Comparison of ENCODE assay signal across 9 cellular contexts in the genomic region with DNA sequence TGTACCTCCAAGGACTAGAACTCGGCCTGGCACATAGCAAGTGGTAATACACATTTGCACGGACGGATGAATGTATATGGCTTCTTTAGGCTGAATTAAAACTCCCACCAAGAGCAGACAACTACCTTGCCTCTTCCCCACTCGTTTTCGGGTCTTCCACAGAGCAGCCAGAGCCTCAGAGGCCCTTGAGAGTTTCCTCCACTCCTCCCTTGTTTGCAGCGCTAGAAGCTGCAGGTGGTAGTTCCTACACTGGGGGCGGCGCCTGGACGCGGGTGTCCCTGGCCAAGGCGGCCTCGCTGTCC. TPM values are rescaled to one million over a fixed set of nuclear protein-coding genes. Genes with fewer than 3 reads are reported as not detected.
DNase-seq lines count a peak whose midpoint lies in the region; ATAC-seq and TF ChIP-seq lines count a peak whose summit lies in the region.
"Had no signal": no experiment of that assay in that cellular context is flagged by ENCODE, and none has a peak within 500 bp of the region (broad histone marks: within the 10 kb centered on the region; RNA-seq: fewer than 3 reads in every experiment).

No MANE protein-coding gene starts in this region.

- H3K4me3 ChIP-seq in heart left ventricle (peak overlapping the region in 11 of 12 donors; percentile 36 to 63 (median 49)), vagina (peak overlapping the region; percentile 50 to 68)
- H3K4me3 ChIP-seq: mucosa of descending colon had no signal

- ATAC-seq in heart left ventricle (no peak), Right ventricle myocardium inferior (no peak), GM19467 (IDR thresholded peaks at IDR 0.05; ENCODE audit: unreplicated experiment) (no peak)
- ATAC-seq in naive thymus-derived CD8-positive, alpha-beta T cell = peak in 1 of 2 donors; percentile 12

- intact Hi-C loops in heart left ventricle (cut with DNase I) = no loop called here
- intact Hi-C loops in Right ventricle myocardium inferior (cut with DNase I) = no loop called here
- intact Hi-C loops in vagina (cut with DNase I) = no loop called here

- H3K4me1 ChIP-seq in heart left ventricle = peaks cover 0 to 11% (median 2%) of the 10 kb centered on the region in 12 donors
- H3K4me1 ChIP-seq in vagina = peaks cover 12% of the 10 kb centered on the region

- H3K9me3 Mint-ChIP-seq in endothelial cell (ENCODE audit: unreplicated experiment) = no peaks in the 10 kb centered on the region
- peaks cover 0 to 16% (median 5%) of the 10 kb centered on the region in 9 donors for H3K9me3 Mint-ChIP-seq in naive thymus-derived CD8-positive, alpha-beta T cell

- H3K27me3 ChIP-seq in heart left ventricle (peaks cover 7 to 67% (median 25%) of the 10 kb centered on the region in 9 donors), vagina (no peaks in the 10 kb centered on the region)

- H3K9me3 ChIP-seq in heart left ventricle = no peaks in the 10 kb centered on the region
- H3K9me3 ChIP-seq in vagina = no peaks in the 10 kb centered on the region
- H3K9me3 ChIP-seq: mucosa of descending colon had no signal

- H3K27ac ChIP-seq in heart left ventricle (no peak overlapping the region), vagina (no peak overlapping the region)

- no peak for TF ChIP-seq POLR2A in heart left ventricle (IDR thresholded peaks at IDR 0.05)
- no peak for TF ChIP-seq POLR2A in vagina (IDR thresholded peaks at IDR 0.05)

- H3K4me1 Mint-ChIP-seq in endothelial cell (ENCODE audit: unreplicated experiment) = peaks cover 4% of the 10 kb centered on the region
- H3K4me1 Mint-ChIP-seq in naive thymus-derived CD8-positive, alpha-beta T cell = peaks cover 5 to 10% (median 5%) of the 10 kb centered on the region in 4 donors

- no peaks in the 10 kb centered on the region for H3K36me3 ChIP-seq in heart left ventricle
- no peaks in the 10 kb centered on the region for H3K36me3 ChIP-seq in vagina

- peak overlapping the region; percentile 49 for H3K4me3 Mint-ChIP-seq in endothelial cell (ENCODE audit: unreplicated experiment)
- H3K4me3 Mint-ChIP-seq in naive thymus-derived CD8-positive, alpha-beta T cell = peak overlapping the region in 6 of 10 donors; percentile 32 to 42 (median 38)

- TF ChIP-seq CTCF in heart left ventricle (IDR thresholded peaks at IDR 0.05) = no peak
- TF ChIP-seq CTCF in endothelial cell (IDR thresholded peaks at IDR 0.05; ENCODE audit: unreplicated experiment) = no peak
- TF ChIP-seq CTCF in vagina (IDR thresholded peaks at IDR 0.05) = no peak

- DNase-seq in heart left ventricle (peak in 1 of 5 donors; percentile 28), Right ventricle myocardium inferior (ENCODE audit: missing footprints) (no peak), endothelial cell (ENCODE audit: low spot score) (no peak), vagina (ENCODE audit: extremely low spot score in 2 of 2) (no peak), germinal center (ENCODE audit: low spot score) (no peak), NCI-H1436 treated with DMSO at 0.1 percent for 48 hours (lab: John Stamatoyannopoulos, UW) (no peak)
- no peak for DNase-seq in naive thymus-derived CD8-positive, alpha-beta T cell

- POLR2A ChIA-PET in naive thymus-derived CD8-positive, alpha-beta T cell (lab: Charles Lee) = no interaction called here

- no peak overlapping the region for H3K27ac Mint-ChIP-seq in endothelial cell (ENCODE audit: unreplicated experiment)
- H3K27ac Mint-ChIP-seq in naive thymus-derived CD8-positive, alpha-beta T cell = no peak overlapping the region

- peaks cover 4% of the 10 kb centered on the region for H3K36me3 Mint-ChIP-seq in endothelial cell (ENCODE audit: low read depth, unreplicated experiment)
- peaks cover 0 to 6% (median 0%) of the 10 kb centered on the region in 3 donors for H3K36me3 Mint-ChIP-seq in naive thymus-derived CD8-positive, alpha-beta T cell

- H3K27me3 Mint-ChIP-seq in endothelial cell (ENCODE audit: unreplicated experiment) = peaks cover 7% of the 10 kb centered on the region
- peaks cover 32 to 70% (median 34%) of the 10 kb centered on the region in 5 donors for H3K27me3 Mint-ChIP-seq in naive thymus-derived CD8-positive, alpha-beta T cell

- WGBS in heart left ventricle, 4 donors = 17 to 23% (median 17%) methylated on average over 12 of the region's 12 CpGs

RNA-seq across cellular contexts. Expression of gene INTU, which starts 10.2 kb away (rescaled TPM):
- total RNA-seq in heart left ventricle = 1 to 10 TPM; 2.4 to 7.6 (median 4.2) TPM
- 1 to 10 TPM; 1.6 to 3.2 TPM for polyA plus RNA-seq in heart left ventricle
- 4.1 TPM for total RNA-seq in Right ventricle myocardium inferior
- 6.4 TPM for total RNA-seq in endothelial cell (ENCODE audit: unreplicated experiment)
- under 1 TPM; 0.60 to 0.80 TPM for total RNA-seq in naive thymus-derived CD8-positive, alpha-beta T cell
- under 1 TPM in 1 of 3 donors, not detected in 2; 0.14 TPM for polyA plus RNA-seq in naive thymus-derived CD8-positive, alpha-beta T cell
- total RNA-seq in vagina = 8.8 TPM
